Comparison of ENCODE assay signal across 29 cellular contexts in genomic region chr1:90573736-90574135, GRCh38.
"Had no signal": no experiment of that assay in that cellular context is flagged by ENCODE, and none has a peak within 500 bp of the region (broad histone marks: within the 10 kb centered on the region; RNA-seq: fewer than 3 reads in every experiment).

No MANE protein-coding gene starts in this region.

- H3K4me3 ChIP-seq: colonic mucosa, coronary artery, dorsolateral prefrontal cortex, esophagus muscularis mucosa, esophagus squamous epithelium, gastrocnemius medialis, gastroesophageal sphincter, heart left ventricle, heart right ventricle had no signal

- H3K27ac Mint-ChIP-seq: dendritic cell treated with granulocyte-macrophage colony-stimulating factor and Interleukin-4, amounts not matched to agents 40 ng/mL and 50 ng/mL, for 4 days; effector memory CD8-positive, alpha-beta T cell; endodermal cell had no signal

- FAIRE-seq: colon, endometrium, endothelial cell of umbilical vein, frontal cortex had no signal

- H3K4me1 ChIP-seq: colonic mucosa, esophagus muscularis mucosa, esophagus squamous epithelium, foreskin keratinocyte, gastrocnemius medialis, gastroesophageal sphincter, heart left ventricle, heart right ventricle had no signal

- H3K9me3 ChIP-seq: colonic mucosa, esophagus muscularis mucosa, esophagus squamous epithelium, gastrocnemius medialis, gastroesophageal sphincter had no signal

- H3K9me3 Mint-ChIP-seq: dendritic cell treated with granulocyte-macrophage colony-stimulating factor and Interleukin-4, amounts not matched to agents 40 ng/mL and 50 ng/mL, for 4 days; effector memory CD8-positive, alpha-beta T cell had no signal

- ATAC-seq: effector memory CD8-positive, alpha-beta T cell; esophagus mucosa; foreskin keratinocyte; gastrocnemius medialis; gastroesophageal sphincter; heart left ventricle; heart right ventricle had no signal

- H3K4me3 Mint-ChIP-seq: dendritic cell treated with granulocyte-macrophage colony-stimulating factor and Interleukin-4, amounts not matched to agents 40 ng/mL and 50 ng/mL, for 4 days; effector memory CD8-positive, alpha-beta T cell; endodermal cell had no signal

- H3K27me3 ChIP-seq: colonic mucosa, gastrocnemius medialis had no signal

- DNase-seq: colonic mucosa; cortex of kidney; dermis blood vessel endothelial cell; dorsolateral prefrontal cortex; effector CD4-positive, alpha-beta T cell; effector CD8-positive, alpha-beta T cell; effector memory CD4-positive, alpha-beta T cell; effector memory CD8-positive, alpha-beta T cell; endodermal cell; erythroblast; esophagus squamous epithelium; foreskin fibroblast; foreskin keratinocyte; foreskin melanocyte; gastrocnemius medialis; glutamatergic neuron; head of caudate nucleus; heart left ventricle; heart right ventricle had no signal

- H3K36me3 ChIP-seq: colonic mucosa, esophagus muscularis mucosa, esophagus squamous epithelium, gastrocnemius medialis, gastroesophageal sphincter, heart left ventricle, heart right ventricle had no signal

- H3K27ac ChIP-seq: colonic mucosa, coronary artery, dorsolateral prefrontal cortex, epithelial cell of prostate, esophagus muscularis mucosa, esophagus squamous epithelium, foreskin keratinocyte, gastrocnemius medialis, gastroesophageal sphincter, heart left ventricle, heart right ventricle had no signal
